Comparison of ENCODE assay signal across 23 cellular contexts in genomic region chr14:50148799-50149198, GRCh38.
"Had no signal": no experiment of that assay in that cellular context is flagged by ENCODE, and none has a peak within 500 bp of the region (broad histone marks: within the 10 kb centered on the region; RNA-seq: fewer than 3 reads in every experiment).

No MANE protein-coding gene starts in this region.

- ATAC-seq: effector memory CD8-positive, alpha-beta T cell; esophagus mucosa; foreskin keratinocyte; gastrocnemius medialis; gastroesophageal sphincter had no signal

- H3K27me3 ChIP-seq: colonic mucosa, dorsolateral prefrontal cortex, esophagus muscularis mucosa, esophagus squamous epithelium, foreskin keratinocyte, gastrocnemius medialis, gastroesophageal sphincter, heart left ventricle had no signal

- H3K9me3 ChIP-seq: colonic mucosa, esophagus muscularis mucosa, esophagus squamous epithelium, gastrocnemius medialis, gastroesophageal sphincter, heart left ventricle had no signal

- DNase-seq: colonic mucosa; cortex of kidney; dermis blood vessel endothelial cell; dorsolateral prefrontal cortex; effector CD4-positive, alpha-beta T cell; effector CD8-positive, alpha-beta T cell; effector memory CD4-positive, alpha-beta T cell; effector memory CD8-positive, alpha-beta T cell; endodermal cell; erythroblast; esophagus squamous epithelium; foreskin fibroblast; foreskin keratinocyte; foreskin melanocyte; gastrocnemius medialis; glutamatergic neuron; head of caudate nucleus; heart left ventricle had no signal

- H3K4me1 ChIP-seq: colonic mucosa, esophagus muscularis mucosa, esophagus squamous epithelium, foreskin keratinocyte, gastroesophageal sphincter had no signal

- H3K4me3 ChIP-seq: colonic mucosa, coronary artery, dorsolateral prefrontal cortex, esophagus muscularis mucosa, esophagus squamous epithelium, gastrocnemius medialis, gastroesophageal sphincter, heart left ventricle had no signal

- H3K27ac ChIP-seq: colonic mucosa, coronary artery, dorsolateral prefrontal cortex, epithelial cell of prostate, esophagus muscularis mucosa, esophagus squamous epithelium, foreskin keratinocyte, gastrocnemius medialis, gastroesophageal sphincter, heart left ventricle had no signal

- H3K36me3 ChIP-seq: colonic mucosa had no signal
